ENCODE assay signal across 1 cellular context in the genomic region with DNA sequence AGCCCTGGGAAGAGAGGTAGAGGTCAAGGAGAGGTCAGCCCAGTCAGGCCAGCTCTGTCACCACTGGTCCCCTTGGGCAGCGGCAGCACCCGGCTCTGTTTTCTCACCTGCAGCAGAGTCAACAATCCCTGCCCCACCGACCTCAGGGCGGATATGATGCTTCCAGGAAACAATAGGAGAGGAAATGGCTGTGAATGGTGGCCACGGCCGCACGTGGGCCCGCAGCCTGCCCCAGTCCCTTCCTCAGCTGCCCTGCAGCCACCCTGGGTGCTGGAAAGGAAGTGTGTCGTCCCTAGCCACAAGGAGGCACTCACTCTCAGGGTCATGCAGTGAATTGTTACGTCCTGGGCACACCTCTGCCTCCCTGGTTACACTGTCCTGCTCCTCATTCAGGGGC.
TF ChIP-seq lines count a peak whose summit lies in the region.

No MANE protein-coding gene starts in this region.

TF ChIP-seq in liver, 16 proteins besides CTCF, POLR2A, EP300 and RAD21 (continued from another document):
- TF ChIP-seq, protein P1, sequence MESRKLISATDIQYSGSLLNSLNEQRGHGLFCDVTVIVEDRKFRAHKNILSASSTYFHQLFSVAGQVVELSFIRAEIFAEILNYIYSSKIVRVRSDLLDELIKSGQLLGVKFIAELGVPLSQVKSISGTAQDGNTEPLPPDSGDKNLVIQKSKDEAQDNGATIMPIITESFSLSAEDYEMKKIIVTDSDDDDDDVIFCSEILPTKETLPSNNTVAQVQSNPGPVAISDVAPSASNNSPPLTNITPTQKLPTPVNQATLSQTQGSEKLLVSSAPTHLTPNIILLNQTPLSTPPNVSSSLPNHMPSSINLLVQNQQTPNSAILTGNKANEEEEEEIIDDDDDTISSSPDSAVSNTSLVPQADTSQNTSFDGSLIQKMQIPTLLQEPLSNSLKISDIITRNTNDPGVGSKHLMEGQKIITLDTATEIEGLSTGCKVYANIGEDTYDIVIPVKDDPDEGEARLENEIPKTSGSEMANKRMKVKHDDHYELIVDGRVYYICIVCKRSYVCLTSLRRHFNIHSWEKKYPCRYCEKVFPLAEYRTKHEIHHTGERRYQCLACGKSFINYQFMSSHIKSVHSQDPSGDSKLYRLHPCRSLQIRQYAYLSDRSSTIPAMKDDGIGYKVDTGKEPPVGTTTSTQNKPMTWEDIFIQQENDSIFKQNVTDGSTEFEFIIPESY (IDR thresholded peaks at IDR 0.05) = no peak
